In the genomic region with DNA sequence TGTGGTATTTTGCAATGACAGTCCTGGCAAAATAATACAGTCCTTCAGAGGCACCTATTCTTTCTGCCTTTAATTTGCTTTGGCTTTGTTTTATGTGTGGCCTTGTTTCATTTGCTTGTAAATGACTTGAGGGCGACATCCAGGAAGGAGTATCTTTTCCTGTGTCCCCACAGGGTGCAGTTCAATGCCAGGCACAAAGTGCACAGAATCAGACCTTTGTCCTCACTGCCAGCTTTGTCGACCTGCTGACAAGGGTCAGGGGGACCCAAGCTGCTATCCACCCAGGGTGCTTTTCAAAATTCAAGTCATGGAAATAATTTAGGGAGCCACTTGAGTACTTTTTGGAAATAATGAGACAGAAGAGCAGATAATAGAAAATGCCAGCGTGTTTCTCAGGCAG, we compare ENCODE assay signal across 2 cellular contexts.
TF ChIP-seq lines count a peak whose summit lies in the region.

No MANE protein-coding gene starts in this region.

TF ChIP-seq in A549, 52 proteins besides CTCF, POLR2A, EP300 and RAD21:
- TF ChIP-seq MAFK (IDR thresholded peaks at IDR 0.05; ENCODE audit: partially characterized antibody), result no peak
- no peak for TF ChIP-seq KDM5A (IDR thresholded peaks at IDR 0.05)
- TF ChIP-seq, protein P1, sequence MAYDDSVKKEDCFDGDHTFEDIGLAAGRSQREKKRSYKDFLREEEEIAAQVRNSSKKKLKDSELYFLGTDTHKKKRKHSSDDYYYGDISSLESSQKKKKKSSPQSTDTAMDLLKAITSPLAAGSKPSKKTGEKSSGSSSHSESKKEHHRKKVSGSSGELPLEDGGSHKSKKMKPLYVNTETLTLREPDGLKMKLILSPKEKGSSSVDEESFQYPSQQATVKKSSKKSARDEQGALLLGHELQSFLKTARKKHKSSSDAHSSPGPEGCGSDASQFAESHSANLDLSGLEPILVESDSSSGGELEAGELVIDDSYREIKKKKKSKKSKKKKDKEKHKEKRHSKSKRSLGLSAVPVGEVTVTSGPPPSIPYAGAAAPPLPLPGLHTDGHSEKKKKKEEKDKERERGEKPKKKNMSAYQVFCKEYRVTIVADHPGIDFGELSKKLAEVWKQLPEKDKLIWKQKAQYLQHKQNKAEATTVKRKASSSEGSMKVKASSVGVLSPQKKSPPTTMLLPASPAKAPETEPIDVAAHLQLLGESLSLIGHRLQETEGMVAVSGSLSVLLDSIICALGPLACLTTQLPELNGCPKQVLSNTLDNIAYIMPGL (CRISPR knock-in tag; IDR thresholded peaks at IDR 0.05; ENCODE audit: borderline replicate concordance), result no peak
- TF ChIP-seq ZC3H11A (IDR thresholded peaks at IDR 0.05), result no peak
- TF ChIP-seq SREBF2 (IDR thresholded peaks at IDR 0.05), result no peak
- TF ChIP-seq, protein P2, sequence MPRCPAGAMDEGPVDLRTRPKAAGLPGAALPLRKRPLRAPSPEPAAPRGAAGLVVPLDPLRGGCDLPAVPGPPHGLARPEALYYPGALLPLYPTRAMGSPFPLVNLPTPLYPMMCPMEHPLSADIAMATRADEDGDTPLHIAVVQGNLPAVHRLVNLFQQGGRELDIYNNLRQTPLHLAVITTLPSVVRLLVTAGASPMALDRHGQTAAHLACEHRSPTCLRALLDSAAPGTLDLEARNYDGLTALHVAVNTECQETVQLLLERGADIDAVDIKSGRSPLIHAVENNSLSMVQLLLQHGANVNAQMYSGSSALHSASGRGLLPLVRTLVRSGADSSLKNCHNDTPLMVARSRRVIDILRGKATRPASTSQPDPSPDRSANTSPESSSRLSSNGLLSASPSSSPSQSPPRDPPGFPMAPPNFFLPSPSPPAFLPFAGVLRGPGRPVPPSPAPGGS (IDR thresholded peaks at IDR 0.05), result no peak
- TF ChIP-seq, protein P3, sequence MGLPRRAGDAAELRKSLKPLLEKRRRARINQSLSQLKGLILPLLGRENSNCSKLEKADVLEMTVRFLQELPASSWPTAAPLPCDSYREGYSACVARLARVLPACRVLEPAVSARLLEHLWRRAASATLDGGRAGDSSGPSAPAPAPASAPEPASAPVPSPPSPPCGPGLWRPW (IDR thresholded peaks at IDR 0.05), result no peak
- TF ChIP-seq EHMT2 (IDR thresholded peaks at IDR 0.05; ENCODE audit: low read depth), result no peak
- no peak for TF ChIP-seq RARB (CRISPR knock-in tag; IDR thresholded peaks at IDR 0.05)
- no peak for TF ChIP-seq HDAC2 (IDR thresholded peaks at IDR 0.05)
- no peak for TF ChIP-seq HEYL (CRISPR knock-in tag; IDR thresholded peaks at IDR 0.05)
- TF ChIP-seq FOSL2 (IDR thresholded peaks at IDR 0.05), result no peak
- TF ChIP-seq FOSL2 (CRISPR knock-in tag; IDR thresholded peaks at IDR 0.05), result no peak
- no peak for TF ChIP-seq BHLHE40 (IDR thresholded peaks at IDR 0.05; ENCODE audit: low read depth, low read length)
- TF ChIP-seq CEBPB (IDR thresholded peaks at IDR 0.05), result no peak

TF ChIP-seq in endothelial cell of umbilical vein, 7 proteins besides CTCF, POLR2A, EP300 and RAD21:
- TF ChIP-seq POLR2AphosphoS5 (IDR thresholded peaks at IDR 0.05; ENCODE audit: insufficient read depth, low read depth, low read length) (no peak), JUN (IDR thresholded peaks at IDR 0.05; ENCODE audit: borderline replicate concordance, insufficient read depth, insufficient read length, low read depth) (no peak), MYC (IDR thresholded peaks at IDR 0.05; ENCODE audit: low read depth, low read length) (no peak), GATA2 (IDR thresholded peaks at IDR 0.05; ENCODE audit: insufficient read depth, insufficient read length, low read depth, low read length) (no peak)
